In genomic region chr22:43408009-43408408, GRCh38 we compare ENCODE assay signal across 1 cellular context.
A peak's percentile ranks its signal among the peaks of the same experiment; 100 is the strongest.
TF ChIP-seq lines count a peak whose summit lies in the region.

No MANE protein-coding gene starts in this region.

TF ChIP-seq in HepG2, 621 proteins besides CTCF, POLR2A, EP300 and RAD21 (continued from another document):
- TF ChIP-seq ZNF232 (CRISPR knock-in tag; IDR thresholded peaks at IDR 0.05; ENCODE audit: borderline replicate concordance) (peak; percentile 47; the same call in 1 of the 2 replicates), ZSCAN9 (CRISPR knock-in tag; IDR thresholded peaks at IDR 0.05; ENCODE audit: borderline replicate concordance) (peak; percentile 58; the same call in 1 of the 2 replicates), MIER2 (CRISPR knock-in tag; IDR thresholded peaks at IDR 0.05) (peak; percentile 91), NR0B2 (CRISPR knock-in tag; IDR thresholded peaks at IDR 0.05) (no peak), ARID5B (CRISPR knock-in tag; IDR thresholded peaks at IDR 0.05) (peak; percentile 41; the same call in 1 of the 2 replicates), ZNF337 (CRISPR knock-in tag; IDR thresholded peaks at IDR 0.05; ENCODE audit: borderline replicate concordance, low read depth) (no peak), ATF4 (CRISPR knock-in tag; IDR thresholded peaks at IDR 0.05) (peak; percentile 94 to 99), HOXA5 (CRISPR knock-in tag; IDR thresholded peaks at IDR 0.05) (0 out of 2 replicates have a peak, but pooled peaks have one; percentile 8), SOX6 (IDR thresholded peaks at IDR 0.05) (no peak), SOX6 (CRISPR knock-in tag; IDR thresholded peaks at IDR 0.05) (peak; percentile 12; the same call in 1 of the 2 replicates), CCDC6 (CRISPR knock-in tag; IDR thresholded peaks at IDR 0.05) (no peak), SRSF1 (optimal IDR thresholded peaks at IDR 0.05; ENCODE audit: low read depth, low read length) (no peak), ZNF709 (CRISPR knock-in tag; IDR thresholded peaks at IDR 0.05) (no peak), ZNF292 (CRISPR knock-in tag; IDR thresholded peaks at IDR 0.05; ENCODE audit: borderline replicate concordance, low read depth) (peak; percentile 83; the same call in 1 of the 2 replicates), SOX5 (CRISPR knock-in tag; IDR thresholded peaks at IDR 0.05; ENCODE audit: borderline replicate concordance) (peak; percentile 32; the same call in 1 of the 2 replicates), MTF2 (CRISPR knock-in tag; IDR thresholded peaks at IDR 0.05; ENCODE audit: borderline replicate concordance) (no peak), ERF (CRISPR knock-in tag; IDR thresholded peaks at IDR 0.05) (no peak), REST (IDR thresholded peaks at IDR 0.05; ENCODE audit: borderline replicate concordance in 1 of 2, low read depth in 1 of 2, low read length in 2 of 2) (peak; percentile 3 to 69; a peak in 3 of 4 replicates), HNF4A (CRISPR knock-in tag; IDR thresholded peaks at IDR 0.05) (peak; percentile 93), GATAD2A (CRISPR knock-in tag; IDR thresholded peaks at IDR 0.05) (peak; percentile 65), ZNF776 (CRISPR knock-in tag; IDR thresholded peaks at IDR 0.05) (no peak), ZNF224 (CRISPR knock-in tag; IDR thresholded peaks at IDR 0.05) (0 out of 2 replicates have a peak, but pooled peaks have one; percentile 3), FOXA3 (CRISPR knock-in tag; IDR thresholded peaks at IDR 0.05) (peak; percentile 73), NR2C2 (CRISPR knock-in tag; IDR thresholded peaks at IDR 0.05; ENCODE audit: borderline replicate concordance) (0 out of 2 replicates have a peak, but pooled peaks have one; percentile 18), DBP (CRISPR knock-in tag; IDR thresholded peaks at IDR 0.05; ENCODE audit: not compliant biosample characterization) (no peak), SOX13 (IDR thresholded peaks at IDR 0.05) (no peak), SOX13 (CRISPR knock-in tag; conservative IDR thresholded peaks at IDR 0.05 in 1 of 2, IDR thresholded peaks at IDR 0.05 in 1 of 2) (peak in 1 of 2 experiments; percentile 26; a peak in 1 of 4 replicates), JARID2 (CRISPR knock-in tag; IDR thresholded peaks at IDR 0.05; ENCODE audit: insufficient replicate concordance) (no peak), TGIF2 (CRISPR knock-in tag; IDR thresholded peaks at IDR 0.05) (0 out of 2 replicates have a peak, but pooled peaks have one; percentile 15), TFAP4 (IDR thresholded peaks at IDR 0.05; ENCODE audit: borderline replicate concordance, low read depth) (no peak), CREM (IDR thresholded peaks at IDR 0.05) (no peak), CREM (CRISPR knock-in tag; IDR thresholded peaks at IDR 0.05) (no peak), ZNF644 (CRISPR knock-in tag; IDR thresholded peaks at IDR 0.05; ENCODE audit: low read depth) (peak; percentile 85; the same call in 1 of the 2 replicates), CBX2 (IDR thresholded peaks at IDR 0.05; ENCODE audit: low read depth, low read length) (no peak), CBX2 (CRISPR knock-in tag; IDR thresholded peaks at IDR 0.05; ENCODE audit: low read depth) (no peak), TEAD3 (CRISPR knock-in tag; optimal IDR thresholded peaks at IDR 0.05; ENCODE audit: borderline replicate concordance) (peak; percentile 41), BCL6 (CRISPR knock-in tag; IDR thresholded peaks at IDR 0.05) (peak; percentile 11; the same call in 1 of the 2 replicates), YEATS4 (CRISPR knock-in tag; IDR thresholded peaks at IDR 0.05; ENCODE audit: borderline replicate concordance) (peak; percentile 79), TP53 (CRISPR knock-in tag; conservative IDR thresholded peaks at IDR 0.05) (no peak), ETV5 (CRISPR knock-in tag; IDR thresholded peaks at IDR 0.05; ENCODE audit: borderline replicate concordance) (no peak), MAX (IDR thresholded peaks at IDR 0.05) (peak; percentile 65), FOXA1 (IDR thresholded peaks at IDR 0.05) (no peak), FOXA1 (CRISPR knock-in tag; IDR thresholded peaks at IDR 0.05) (peak; percentile 34; the same call in 1 of the 2 replicates), BCLAF1 (IDR thresholded peaks at IDR 0.05) (no peak), RXRB (CRISPR knock-in tag; IDR thresholded peaks at IDR 0.05; ENCODE audit: borderline replicate concordance) (peak; percentile 38), POLR2AphosphoS2 (IDR thresholded peaks at IDR 0.05; ENCODE audit: low read depth, low read length) (no peak), KMT2B (CRISPR knock-in tag; IDR thresholded peaks at IDR 0.05) (no peak), ZNF10 (CRISPR knock-in tag; IDR thresholded peaks at IDR 0.05; ENCODE audit: borderline replicate concordance, low read depth) (peak; percentile 97), SAP130 (CRISPR knock-in tag; IDR thresholded peaks at IDR 0.05; ENCODE audit: low read depth) (peak; percentile 50; the same call in 1 of the 2 replicates), FOXP4 (CRISPR knock-in tag; IDR thresholded peaks at IDR 0.05) (peak; percentile 56; the same call in 1 of the 2 replicates)
